8 cellular contexts compared by ENCODE assay signal in genomic region chr10:103542764-103543616, GRCh38. TPM values are rescaled to one million over a fixed set of nuclear protein-coding genes. Genes with fewer than 3 reads are reported as not detected.
DNase-seq lines count a peak whose midpoint lies in the region; FAIRE-seq and TF ChIP-seq lines count a peak whose summit lies in the region.

No MANE protein-coding gene starts in this region.

- H2AFZ ChIP-seq in endothelial cell of umbilical vein (ENCODE audit: low read depth, low read length) = peak overlapping the region; percentile 33

- no peaks in the 10 kb centered on the region for H4K20me1 ChIP-seq in endothelial cell of umbilical vein (replicated peaks; ENCODE audit: control insufficient read depth, extremely low read depth, insufficient read depth, low read length)

- no peaks in the 10 kb centered on the region for H3K9me1 ChIP-seq in endothelial cell of umbilical vein (replicated peaks; ENCODE audit: control insufficient read depth, extremely low read depth, insufficient read depth, low read length)

- H3K27me3 ChIP-seq in AG04450 (ENCODE audit: control insufficient read depth, insufficient read depth, low read length) (peaks cover 70% of the 10 kb centered on the region), endothelial cell of umbilical vein (ENCODE audit: control insufficient read depth in 2 of 2, insufficient read depth in 2 of 2, low read length in 2 of 2) (peaks cover 5 to 7% of the 10 kb centered on the region in 2 experiments), mucosa of rectum (ENCODE audit: control insufficient read depth in 2 of 2, insufficient read depth in 2 of 2, low read length in 2 of 2) (no peaks in the 10 kb centered on the region), tibial artery (peaks cover 0 to 6% of the 10 kb centered on the region in 2 donors)

- POLR2A ChIA-PET in AG04450 (lab: Yijun Ruan, JAX) (interaction anchor here (0.7 kb wide), 1 partner anchor 21 kb away, joined by 3 read pairs; no protein-coding TSS in a partner anchor), endothelial cell of umbilical vein (lab: Charles Lee) (no interaction called here)

- peak; percentile 88 for FAIRE-seq in endothelial cell of umbilical vein (lab: Jason Lieb, UNC)

- intact Hi-C loops in endothelial cell of umbilical vein (cut with micrococcal nuclease) = loop anchor here (1.0 to 2.0 kb wide), 2 partner anchors 57 to 126 kb away; no protein-coding TSS in a partner anchor
- intact Hi-C loops in tibial artery (cut with DNase I; ENCODE audit: low total_unique reads) = no loop called here

- no peak overlapping the region for H3K27ac ChIP-seq in AG04450 (ENCODE audit: low read depth, low read length)
- no peak overlapping the region for H3K27ac ChIP-seq in endothelial cell of umbilical vein (ENCODE audit: insufficient read depth, low read depth, low read length)
- peak overlapping the region in 1 of 2 donors; percentile 32 for H3K27ac ChIP-seq in mucosa of rectum (ENCODE audit: low read depth in 2 of 2, low read length in 2 of 2)
- H3K27ac ChIP-seq in tibial artery = no peak overlapping the region

- peak overlapping the region; percentile 56 for H3K4me2 ChIP-seq in endothelial cell of umbilical vein (ENCODE audit: insufficient read depth, low read length)

- peak; percentile 67 for TF ChIP-seq CTCF in AG04450 (IDR thresholded peaks at IDR 0.05; ENCODE audit: low read depth, low read length)
- peak; percentile 40 for TF ChIP-seq CTCF in GM13976 (IDR thresholded peaks at IDR 0.05; ENCODE audit: borderline replicate concordance, control extremely low read depth, extremely low read depth, insufficient read depth, missing control alignments)
- TF ChIP-seq CTCF in endothelial cell of umbilical vein (IDR thresholded peaks at IDR 0.05; ENCODE audit: extremely low read depth in 1 of 2, insufficient read depth in 1 of 2, low read depth in 1 of 2, low read length in 2 of 2) = peak; percentile 49 to 56
- TF ChIP-seq CTCF in tibial artery (IDR thresholded peaks at IDR 0.05) = peak in 1 of 2 experiments; percentile 24

- H3K9ac ChIP-seq in endothelial cell of umbilical vein (replicated peaks; ENCODE audit: extremely low read depth, insufficient read depth, low read length) (no peak overlapping the region), mucosa of rectum (ENCODE audit: low read depth in 1 of 2, low read length in 2 of 2) (peak overlapping the region in 1 of 2 donors; percentile 32)

- no peaks in the 10 kb centered on the region for H3K79me2 ChIP-seq in endothelial cell of umbilical vein (ENCODE audit: control insufficient read depth, insufficient read depth, low read length)

- dilution Hi-C loops in endothelial cell of umbilical vein (cut with MboI; ENCODE audit: extremely low pct_ligation_motif_present, low sequenced_read_pairs) = no loop called here

- H3K36me3 ChIP-seq in endothelial cell of umbilical vein (ENCODE audit: control insufficient read depth in 2 of 2, extremely low read depth in 1 of 2, insufficient read depth in 2 of 2, low read length in 2 of 2) = no peaks in the 10 kb centered on the region
- H3K36me3 ChIP-seq in mucosa of rectum (ENCODE audit: control insufficient read depth in 2 of 2, insufficient read depth in 2 of 2, low read length in 2 of 2) = no peaks in the 10 kb centered on the region
- no peaks in the 10 kb centered on the region for H3K36me3 ChIP-seq in tibial artery

- H3K9me3 ChIP-seq in AG04450 (ENCODE audit: control insufficient read depth, insufficient read depth, low read length) (no peaks in the 10 kb centered on the region), endothelial cell of umbilical vein (replicated peaks; ENCODE audit: control insufficient read depth, insufficient read depth, low read length) (no peaks in the 10 kb centered on the region), mucosa of rectum (ENCODE audit: control insufficient read depth in 2 of 2, low read length in 2 of 2) (no peaks in the 10 kb centered on the region), tibial artery (no peaks in the 10 kb centered on the region)

- CTCF ChIA-PET in AG04450 (lab: Charles Lee) (interaction anchor here (0.6 to 2.0 kb wide), 11 partner anchors 11 to 689 kb away, joined by 3 to 10 read pairs (median 4); partner anchors contain the start of gene BORCS7), endothelial cell of umbilical vein (lab: Charles Lee) (interaction anchor here (0.7 to 1.9 kb wide), 26 partner anchors 8 to 159 kb away, joined by 3 to 14 read pairs (median 4); no protein-coding TSS in a partner anchor)

- no peak for TF ChIP-seq POLR2A in endothelial cell of umbilical vein (IDR thresholded peaks at IDR 0.05; ENCODE audit: low read depth, low read length)

- BruUV-seq in endothelial cell of umbilical vein (replicated peaks; lab: Mats Ljungman, UMichigan) = no TSS peak

- no peak for DNase-seq in AG04450 (ENCODE audit: low read depth, low spot score)
- DNase-seq in GM13976 (ENCODE audit: low spot score) = peak; percentile 62
- DNase-seq in NCI-H187 treated with DMSO at 0.1 percent for 48 hours (lab: John Stamatoyannopoulos, UW) = peak; percentile 39
- peak; percentile 43 for DNase-seq in activated CD4-positive, alpha-beta T cell treated with anti-CD3 and anti-CD28 coated beads for 48 hours
- DNase-seq in endothelial cell of umbilical vein (ENCODE audit: low read depth, low spot score) = peak; percentile 66
- DNase-seq in tibial artery = peak in 1 of 2 donors; percentile 47
- no peak for DNase-seq in GDM1 (lab: John Stamatoyannopoulos, UW)

- H3K4me1 ChIP-seq in endothelial cell of umbilical vein (ENCODE audit: control insufficient read depth, extremely low read depth, insufficient read depth, low read length) = peaks cover 4% of the 10 kb centered on the region
- peaks cover 23 to 28% of the 10 kb centered on the region in 2 donors for H3K4me1 ChIP-seq in mucosa of rectum (ENCODE audit: control insufficient read depth in 2 of 2, insufficient read depth in 2 of 2, low read length in 2 of 2)
- peaks cover 0 to 13% (median 9%) of the 10 kb centered on the region in 4 donors for H3K4me1 ChIP-seq in tibial artery

- H3K4me3 ChIP-seq in AG04450 (ENCODE audit: low read depth, low read length) = peak overlapping the region; percentile 51
- H3K4me3 ChIP-seq in endothelial cell of umbilical vein (replicated peaks in 1 of 3; ENCODE audit: insufficient read depth in 1 of 3, low read depth in 1 of 3, low read length in 3 of 3) = peak overlapping the region in 1 of 3 experiments; percentile 39
- peak overlapping the region; percentile 49 to 65 for H3K4me3 ChIP-seq in mucosa of rectum (ENCODE audit: low read length in 2 of 2)
- peak overlapping the region; percentile 27 to 47 for H3K4me3 ChIP-seq in tibial artery

- in situ Hi-C loops in GM13976 (cut with MboI; ENCODE audit: low sequenced_read_pairs, unreplicated experiment) = no loop called here

TF ChIP-seq in endothelial cell of umbilical vein, 7 proteins besides CTCF, POLR2A, EP300 and RAD21:
- TF ChIP-seq POLR2AphosphoS5 (IDR thresholded peaks at IDR 0.05; ENCODE audit: insufficient read depth, low read depth, low read length) = no peak
- no peak for TF ChIP-seq FOS (IDR thresholded peaks at IDR 0.05; ENCODE audit: borderline replicate concordance, insufficient read depth, low read length)
- TF ChIP-seq MAX (IDR thresholded peaks at IDR 0.05; ENCODE audit: insufficient read depth, insufficient read length) = no peak
- no peak for TF ChIP-seq GATA2 (IDR thresholded peaks at IDR 0.05; ENCODE audit: insufficient read depth, insufficient read length, low read depth, low read length)
- no peak for TF ChIP-seq JUN (IDR thresholded peaks at IDR 0.05; ENCODE audit: borderline replicate concordance, insufficient read depth, insufficient read length, low read depth)
- TF ChIP-seq EZH2 (IDR thresholded peaks at IDR 0.05; ENCODE audit: borderline replicate concordance, low read depth, low read length, severe bottlenecking) = no peak
- TF ChIP-seq MYC (IDR thresholded peaks at IDR 0.05; ENCODE audit: low read depth, low read length) = no peak

RNA-seq across cellular contexts. Expression of gene NEURL1, which starts 49.5 kb away (rescaled TPM):
- 0.67 and 0.82 TPM in 2 replicates for polyA plus RNA-seq in AG04450 (2011; rRNA removed)
- 0.65 and 0.97 TPM in 2 replicates for polyA minus RNA-seq in AG04450 (2011; rRNA and poly(A)+ RNA removed)
- total RNA-seq in endothelial cell of umbilical vein = 0.22 and 0.30 TPM in 2 replicates
- 0.06 TPM in 2 replicates for polyA plus RNA-seq in endothelial cell of umbilical vein
- polyA plus RNA-seq in endothelial cell of umbilical vein (2011; cell fraction: cytosol; rRNA removed) = 0.08 and 0.11 TPM in 2 replicates
- 0.11 and 0.15 TPM in 2 replicates for polyA plus RNA-seq in endothelial cell of umbilical vein (2011; cell fraction: nucleus; rRNA removed)
- polyA plus RNA-seq in endothelial cell of umbilical vein (2012) = 0.05 and 0.12 TPM in 2 replicates
- 0.17 TPM in 1 of 2 replicates, not detected in the other for polyA minus RNA-seq in endothelial cell of umbilical vein
- 10.3 TPM for polyA minus RNA-seq in endothelial cell of umbilical vein (2011; cell fraction: cytosol; rRNA and poly(A)+ RNA removed)
- not detected in 2 replicates for polyA minus RNA-seq in endothelial cell of umbilical vein (2011; cell fraction: nucleus; rRNA and poly(A)+ RNA removed)

Comparison
In these comparisons a context has a peak if more than half of its experiments do, and no peak if none do; other contexts are left out.
1. DNase-seq: peak in GM13976 (single experiment), NCI-H187 treated with DMSO at 0.1 percent for 48 hours (single experiment), activated CD4-positive, alpha-beta T cell treated with anti-CD3 and anti-CD28 coated beads for 48 hours (single experiment) and endothelial cell of umbilical vein (single experiment); none in AG04450 (single experiment) and GDM1 (single experiment).